In the genomic region with DNA sequence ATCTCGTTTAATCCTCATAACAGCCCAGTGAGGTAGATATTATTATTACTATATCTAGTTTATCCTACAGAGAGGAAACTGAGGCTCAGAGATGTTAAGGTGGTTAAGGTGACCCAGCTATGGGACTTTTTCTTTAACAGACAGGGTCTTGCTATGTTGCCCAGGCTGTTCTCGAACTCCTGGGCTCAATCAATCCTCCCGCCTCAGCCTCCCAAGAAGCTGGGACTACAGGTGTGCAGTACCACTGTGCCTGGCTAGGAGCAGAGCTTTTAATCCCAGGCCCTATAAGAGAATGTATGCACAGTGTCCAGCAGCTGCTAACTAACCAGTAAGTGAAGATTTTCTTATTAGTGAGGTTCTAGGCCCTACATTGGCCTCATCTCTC, we compare ENCODE assay signal across 25 cellular contexts.
DNase-seq lines count a peak whose midpoint lies in the region; ATAC-seq and TF ChIP-seq lines count a peak whose summit lies in the region.
"Had no signal": no experiment of that assay in that cellular context is flagged by ENCODE, and none has a peak within 500 bp of the region (broad histone marks: within the 10 kb centered on the region; RNA-seq: fewer than 3 reads in every experiment).

No MANE protein-coding gene starts in this region.

- H3K4me1 ChIP-seq in HUES6 (ENCODE audit: control insufficient read depth, insufficient read depth, low read length) (peaks cover 66% of the 10 kb centered on the region), lower lobe of right lung (peaks cover 12% of the 10 kb centered on the region), subcutaneous abdominal adipose tissue (ENCODE audit: control insufficient read depth in 5 of 5, insufficient read depth in 5 of 5, low read length in 5 of 5) (peaks cover 0 to 49% (median 2%) of the 10 kb centered on the region in 5 donors)

- peak overlapping the region; percentile 32 for H3K9ac ChIP-seq in HUES6 (ENCODE audit: low read length)
- H3K9ac ChIP-seq in subcutaneous abdominal adipose tissue (ENCODE audit: low read length in 5 of 5) = no peak overlapping the region
- H3K9ac ChIP-seq: BLaER1, KMS-11 had no signal

- no peak for TF ChIP-seq CTCF in lower lobe of right lung (IDR thresholded peaks at IDR 0.05)

- H3K36me3 ChIP-seq in HUES6 (ENCODE audit: control insufficient read depth, insufficient read depth, low read length) (no peaks in the 10 kb centered on the region), lower lobe of right lung (no peaks in the 10 kb centered on the region), subcutaneous abdominal adipose tissue (ENCODE audit: control insufficient read depth in 5 of 5, insufficient read depth in 5 of 5, low read length in 5 of 5) (no peaks in the 10 kb centered on the region)
- H3K36me3 ChIP-seq: BLaER1, left lung, MG63, thyroid gland had no signal

- H3K27me3 ChIP-seq in HUES6 (ENCODE audit: control insufficient read depth, insufficient read depth, low read length) (peaks cover 11% of the 10 kb centered on the region), lower lobe of right lung (ENCODE audit: low read depth) (peaks cover 4% of the 10 kb centered on the region), subcutaneous abdominal adipose tissue (ENCODE audit: control insufficient read depth in 5 of 5, insufficient read depth in 4 of 5, low read length in 5 of 5) (peaks cover 8 to 19% (median 16%) of the 10 kb centered on the region in 5 donors)
- H3K27me3 ChIP-seq: BLaER1, thyroid gland had no signal

- DNase-seq in lower lobe of right lung = no peak
- no peak for DNase-seq in NCI-H446 treated with DMSO at 0.1 percent for 48 hours (lab: John Stamatoyannopoulos, UW)
- DNase-seq: activated CD4-positive, alpha-beta T cell treated with anti-CD3 and anti-CD28 coated beads, Interleukin-2, amount 50 U/mL, for 4 hours; activated CD8-positive, alpha-beta memory T cell treated with anti-CD3 and anti-CD28 coated beads, Interleukin-2, amount 10 ng/mL, durations not matched to agents 7 days and 5 days; activated T-cell treated with anti-CD3 and anti-CD28 coated beads, Interleukin-2, amount 50 U/mL, for 72 hours; left lung; MG63; naive B cell; NCI-H1105 treated with DMSO at 0.1 percent for 48 hours; NCI-H2029 treated with DMSO at 0.1 percent for 48 hours; NCI-H526 treated with DMSO at 0.1 percent for 48 hours; NK-92 treated with Interleukin-12 subunit alpha and Interleukin-12 subunit beta, amount 100 ng/mL, for 24 hours; PC-9; stimulated activated CD4-positive, alpha-beta T cell treated with anti-CD3 and anti-CD28 coated beads, Interleukin-1b, Interleukin-23, amount 100 ng/mL, for 48 hours; thyroid gland had no signal

- intact Hi-C loops in lower lobe of right lung (cut with DNase I) = no loop called here

- H3K9me3 ChIP-seq in HUES6 (ENCODE audit: control insufficient read depth, insufficient read depth, low read depth, low read length) (no peaks in the 10 kb centered on the region), lower lobe of right lung (no peaks in the 10 kb centered on the region), subcutaneous abdominal adipose tissue (ENCODE audit: control insufficient read depth in 5 of 5, low read length in 5 of 5) (no peaks in the 10 kb centered on the region)
- H3K9me3 ChIP-seq: BLaER1, left lung, thyroid gland had no signal

- H3K27ac ChIP-seq in HUES6 (ENCODE audit: low read depth, low read length) (peak overlapping the region; percentile 80), cingulate gyrus (ENCODE audit: low read depth, low read length) (peak overlapping the region; percentile 51), lower lobe of right lung (peak overlapping the region; percentile 41), subcutaneous abdominal adipose tissue (ENCODE audit: low read depth, low read length) (peak overlapping the region; percentile 64)
- H3K27ac ChIP-seq: BLaER1, KMS-11, PC-9, thyroid gland had no signal

- ATAC-seq in lower lobe of right lung (no peak), GM21619 (IDR thresholded peaks at IDR 0.05; ENCODE audit: unreplicated experiment) (no peak), HG02798 (IDR thresholded peaks at IDR 0.05; ENCODE audit: poor library complexity, unreplicated experiment) (no peak)
- ATAC-seq: activated CD8-positive, alpha-beta memory T cell treated with anti-CD3 and anti-CD28 coated beads, Interleukin-2, amount 10 ng/mL, durations not matched to agents 7 days and 5 days; activated T-cell treated with anti-CD3 and anti-CD28 coated beads, Interleukin-2, amount 50 U/mL, for 72 hours; GM12878; left lung; SK-N-SH treated with all-trans-retinoic acid at 6 μM for 48 hours had no signal

- H3K4me3 ChIP-seq in HUES6 (ENCODE audit: low read depth, low read length) = no peak overlapping the region
- no peak overlapping the region for H3K4me3 ChIP-seq in lower lobe of right lung
- no peak overlapping the region for H3K4me3 ChIP-seq in subcutaneous abdominal adipose tissue (ENCODE audit: low read depth in 1 of 5, low read length in 5 of 5)
- H3K4me3 ChIP-seq: BLaER1, GM12878, left lung, MG63, PC-9, skin epidermis, thyroid gland had no signal
